8 cellular contexts compared by ENCODE assay signal in the genomic region with DNA sequence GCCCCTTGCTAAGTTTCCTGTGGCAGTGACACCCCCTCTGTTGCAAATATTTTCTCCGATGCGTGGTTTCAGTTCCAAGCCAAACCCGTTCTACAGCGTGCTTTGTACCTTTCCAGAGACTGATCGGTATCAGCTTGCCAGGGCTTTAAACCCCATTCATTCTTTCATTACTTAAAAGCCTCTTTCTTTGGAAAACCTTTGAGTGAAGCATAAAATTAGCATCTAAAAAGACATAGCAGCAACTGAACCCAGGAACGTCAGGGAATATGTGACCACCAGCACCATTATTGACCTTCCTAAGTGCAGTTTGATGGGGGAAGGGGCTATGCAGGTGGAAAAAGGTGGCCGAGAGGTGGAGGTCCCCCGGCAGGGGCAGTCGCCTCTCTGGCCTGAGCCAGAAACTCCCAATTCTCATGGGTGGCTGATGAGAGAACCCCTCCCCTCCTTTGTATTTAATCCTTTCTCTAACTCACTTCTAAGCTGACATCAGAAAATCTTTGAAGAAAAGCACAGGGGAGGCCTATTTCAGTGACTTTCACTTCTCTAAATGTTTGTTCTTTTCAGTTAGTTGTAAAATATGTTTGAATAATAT.
DNase-seq lines count a peak whose midpoint lies in the region; ATAC-seq and TF ChIP-seq lines count a peak whose summit lies in the region.

No MANE protein-coding gene starts in this region.

- TF ChIP-seq CTCF in GM23338 (conservative IDR thresholded peaks at IDR 0.05; ENCODE audit: low read depth in 2 of 2) (0 out of 4 replicates have a peak, but pooled peaks of 1 of the 2 experiments have one; percentile 15), RWPE1 (conservative IDR thresholded peaks at IDR 0.05; ENCODE audit: low read depth) (no peak), gastrocnemius medialis (IDR thresholded peaks at IDR 0.05 in 4 of 5, conservative IDR thresholded peaks at IDR 0.05 in 1 of 5) (no peak)

- H3K9me3 Mint-ChIP-seq in GM23338 = peaks cover 14% of the 10 kb centered on the region

- peak overlapping the region; percentile 54 for H3K4me3 Mint-ChIP-seq in GM23338

- H3K27ac ChIP-seq in GM23338 (ENCODE audit: low read depth) (peak overlapping the region; percentile 86), RWPE1 (no peak overlapping the region), layer of hippocampus (ENCODE audit: low read depth, low read length) (peak overlapping the region; percentile 46), gastrocnemius medialis (no peak overlapping the region)

- TF ChIP-seq POLR2A in gastrocnemius medialis (IDR thresholded peaks at IDR 0.05) = no peak

- H3F3A ChIP-seq in GM23338 (replicated peaks; ENCODE audit: low read depth) = 0 out of 2 replicates have a peak, but pooled peaks cover 3% of the 10 kb centered on the region

- H2AFZ ChIP-seq in GM23338 = no peak overlapping the region

- 0 out of 2 replicates have a peak, but pooled peaks cover 5% of the 10 kb centered on the region for H3K9me2 ChIP-seq in GM23338 (ENCODE audit: insufficient read depth)

- CTCF ChIA-PET in RWPE1 (lab: Yijun Ruan, JAX) = no interaction called here

- H3K4me1 Mint-ChIP-seq in GM23338 = peaks cover 51% of the 10 kb centered on the region

- DNase-seq in GM23338 (ENCODE audit: low spot score) (peak; percentile 92), RWPE1 (ENCODE audit: low spot score) (peak; percentile 45), HUDEP-2 (lab: John Stamatoyannopoulos, UW; ENCODE audit: unreplicated experiment in 76 of 76) (no peak), NCI-H748 (lab: John Stamatoyannopoulos, UW; ENCODE audit: unreplicated experiment) (no peak), gastrocnemius medialis (no peak)
- DNase-seq in activated CD4-positive, CD25-positive, alpha-beta regulatory T cell (lab: John Stamatoyannopoulos, UW) = no peak

- peaks cover 16% of the 10 kb centered on the region for H3K27me3 Mint-ChIP-seq in GM23338 (ENCODE audit: insufficient read depth, low read depth, poor library complexity)

- H3K79me2 ChIP-seq in GM23338 (replicated peaks; ENCODE audit: insufficient read depth) = no peaks in the 10 kb centered on the region

- H3K4me2 ChIP-seq in GM23338 = peak overlapping the region; percentile 50

- no peaks in the 10 kb centered on the region for H4K20me1 ChIP-seq in GM23338 (replicated peaks; ENCODE audit: insufficient read depth)

- peaks cover 14% of the 10 kb centered on the region for H3K36me3 Mint-ChIP-seq in GM23338 (ENCODE audit: low read depth)

- H3K4me1 ChIP-seq in GM23338 (ENCODE audit: insufficient read depth) (peaks cover 27% of the 10 kb centered on the region), gastrocnemius medialis (no peaks in the 10 kb centered on the region)

- POLR2A ChIA-PET in RWPE1 (lab: Yijun Ruan, JAX; ENCODE audit: low non-redundant PET) = interaction anchor here (0.5 kb wide), 1 partner anchor 91 kb away, joined by 8 read pairs; no protein-coding TSS in a partner anchor

- intact Hi-C loops in gastrocnemius medialis (cut with DNase I; ENCODE audit: low total_unique reads) = no loop called here

- no peaks in the 10 kb centered on the region for H3K36me3 ChIP-seq in GM23338 (ENCODE audit: insufficient read depth)
- no peaks in the 10 kb centered on the region for H3K36me3 ChIP-seq in gastrocnemius medialis

- peaks cover 0 to 5% (median 0%) of the 10 kb centered on the region in 3 donors for H3K9me3 ChIP-seq in gastrocnemius medialis

- H3K4me3 ChIP-seq in GM08714 (ENCODE audit: low read length) = peak overlapping the region; percentile 57; the same call in 1 of the 2 replicates
- 0 out of 2 replicates have a peak overlapping the region, but pooled peaks have one; percentile 9 for H3K4me3 ChIP-seq in GM23338
- H3K4me3 ChIP-seq in gastrocnemius medialis = no peak overlapping the region

- peak overlapping the region; percentile 96 for H3K27ac Mint-ChIP-seq in GM23338

- peak; percentile 94 for ATAC-seq in GM23338
- ATAC-seq in gastrocnemius medialis = no peak

- in situ Hi-C loops in gastrocnemius medialis (cut with MboI; ENCODE audit: low sequenced_read_pairs in 4 of 4) = no loop called here

- H3K27me3 ChIP-seq in GM23338 (ENCODE audit: insufficient read depth) (no peaks in the 10 kb centered on the region), layer of hippocampus (ENCODE audit: control insufficient read depth, insufficient read depth, low read length) (no peaks in the 10 kb centered on the region), gastrocnemius medialis (no peaks in the 10 kb centered on the region)

TF ChIP-seq in GM23338, 12 proteins besides CTCF, POLR2A, EP300 and RAD21 (continues in another document):
- TF ChIP-seq EZH2 (IDR thresholded peaks at IDR 0.05; ENCODE audit: low read depth, unreplicated experiment) (no peak), NANOG (IDR thresholded peaks at IDR 0.05; ENCODE audit: borderline replicate concordance) (peak; percentile 72), EZH2phosphoT487 (IDR thresholded peaks at IDR 0.05; ENCODE audit: unreplicated experiment) (no peak), ZNF331 (CRISPR knock-in tag; IDR thresholded peaks at IDR 0.05; ENCODE audit: low read depth) (no peak), POLR2AphosphoS5 (IDR thresholded peaks at IDR 0.05; ENCODE audit: low read depth) (peak; percentile 27; the same call in 1 of the 2 replicates), ZNF462 (CRISPR knock-in tag; IDR thresholded peaks at IDR 0.05) (peak; percentile 42; the same call in 1 of the 2 replicates), JUNB (IDR thresholded peaks at IDR 0.05; ENCODE audit: unreplicated experiment) (no peak)
- TF ChIP-seq, protein P1, sequence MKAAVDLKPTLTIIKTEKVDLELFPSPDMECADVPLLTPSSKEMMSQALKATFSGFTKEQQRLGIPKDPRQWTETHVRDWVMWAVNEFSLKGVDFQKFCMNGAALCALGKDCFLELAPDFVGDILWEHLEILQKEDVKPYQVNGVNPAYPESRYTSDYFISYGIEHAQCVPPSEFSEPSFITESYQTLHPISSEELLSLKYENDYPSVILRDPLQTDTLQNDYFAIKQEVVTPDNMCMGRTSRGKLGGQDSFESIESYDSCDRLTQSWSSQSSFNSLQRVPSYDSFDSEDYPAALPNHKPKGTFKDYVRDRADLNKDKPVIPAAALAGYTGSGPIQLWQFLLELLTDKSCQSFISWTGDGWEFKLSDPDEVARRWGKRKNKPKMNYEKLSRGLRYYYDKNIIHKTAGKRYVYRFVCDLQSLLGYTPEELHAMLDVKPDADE (IDR thresholded peaks at IDR 0.05) = no peak

Comparison
In these comparisons a context has a peak if more than half of its experiments do, and no peak if none do; other contexts are left out.
1. H3K4me3 ChIP-seq: peak in GM08714 (single experiment) and GM23338 (single experiment); none in gastrocnemius medialis (0 of 4).
2. DNase-seq: peak in GM23338 (single experiment) and RWPE1 (single experiment); none in activated CD4-positive, CD25-positive, alpha-beta regulatory T cell (0 of 4), HUDEP-2 (0 of 76), NCI-H748 (single experiment) and gastrocnemius medialis (0 of 2).
3. H3K27ac ChIP-seq: peak in GM23338 (single experiment) and layer of hippocampus (single experiment); none in RWPE1 (single experiment) and gastrocnemius medialis (0 of 4).